In genomic region chr5:14444988-14445387, GRCh38 we compare ENCODE assay signal across 8 cellular contexts.
DNase-seq lines count a peak whose midpoint lies in the region; ATAC-seq and TF ChIP-seq lines count a peak whose summit lies in the region.
"Had no signal": no experiment of that assay in that cellular context is flagged by ENCODE, and none has a peak within 500 bp of the region (broad histone marks: within the 10 kb centered on the region; RNA-seq: fewer than 3 reads in every experiment).

No MANE protein-coding gene starts in this region.

- no peak overlapping the region for H3K9ac ChIP-seq in skeletal muscle tissue (ENCODE audit: low read depth in 1 of 3, low read length in 3 of 3)

- H3K36me3 Mint-ChIP-seq in WTC11 = peaks cover 5% of the 10 kb centered on the region; the same call in 1 of the 2 replicates

- H3K4me3 ChIP-seq in skeletal muscle tissue (ENCODE audit: low read length in 3 of 3) (no peak overlapping the region), upper lobe of right lung (no peak overlapping the region)

- intact Hi-C loops in upper lobe of right lung (cut with DNase I) = no loop called here

- H3K36me3 ChIP-seq in skeletal muscle tissue (ENCODE audit: control insufficient read depth in 3 of 3, insufficient read depth in 3 of 3, low read length in 3 of 3) (peaks cover 0 to 2% (median 0%) of the 10 kb centered on the region in 3 donors), upper lobe of right lung (no peaks in the 10 kb centered on the region)

- H3K27me3 ChIP-seq in skeletal muscle tissue (ENCODE audit: control insufficient read depth in 3 of 3, insufficient read depth in 3 of 3, low read length in 3 of 3) (no peaks in the 10 kb centered on the region), upper lobe of right lung (no peaks in the 10 kb centered on the region)

- no peaks in the 10 kb centered on the region for H3K27me3 Mint-ChIP-seq in WTC11 (ENCODE audit: low read depth)

- ATAC-seq in WTC11 = no peak
- no peak for ATAC-seq in upper lobe of right lung
- ATAC-seq in HG03280 (IDR thresholded peaks at IDR 0.05; ENCODE audit: unreplicated experiment) = no peak

- H3K27ac Mint-ChIP-seq in WTC11 = peak overlapping the region; percentile 87

- no peaks in the 10 kb centered on the region for H3K9me3 ChIP-seq in skeletal muscle tissue (ENCODE audit: control insufficient read depth in 3 of 3, low read length in 3 of 3)
- H3K9me3 ChIP-seq in upper lobe of right lung = no peaks in the 10 kb centered on the region

- H3K27ac ChIP-seq in skeletal muscle tissue (ENCODE audit: low read depth, low read length) (peak overlapping the region; percentile 60), upper lobe of right lung (no peak overlapping the region)

- DNase-seq in HT1080 (ENCODE audit: low read depth) = peak; percentile 87
- DNase-seq in WTC11 (ENCODE audit: low spot score) = no peak
- peak; percentile 37 for DNase-seq in glomerular visceral epithelial cell (ENCODE audit: extremely low spot score)
- no peak for DNase-seq in upper lobe of right lung
- no peak for DNase-seq in GM20000 (ENCODE audit: low spot score)
- DNase-seq: NCI-H1417 had no signal

- H3K9me3 Mint-ChIP-seq in WTC11 = no peaks in the 10 kb centered on the region

- no peak overlapping the region for H3K4me3 Mint-ChIP-seq in WTC11

- POLR2A ChIA-PET in WTC11 (lab: Charles Lee) = no interaction called here

- H3K4me1 ChIP-seq in skeletal muscle tissue (ENCODE audit: control insufficient read depth in 3 of 3, insufficient read depth in 3 of 3, low read length in 3 of 3) (peaks cover 28 to 31% (median 30%) of the 10 kb centered on the region in 3 donors), upper lobe of right lung (peaks cover 27% of the 10 kb centered on the region)

- CTCF ChIA-PET in WTC11 (lab: Charles Lee) = no interaction called here

- TF ChIP-seq CTCF in WTC11 (IDR thresholded peaks at IDR 0.05) (no peak), upper lobe of right lung (IDR thresholded peaks at IDR 0.05) (no peak), GM20000 (IDR thresholded peaks at IDR 0.05; ENCODE audit: extremely low read depth, missing control alignments) (no peak)

- peaks cover 36% of the 10 kb centered on the region for H3K4me1 Mint-ChIP-seq in WTC11

TF ChIP-seq in WTC11, 78 proteins besides CTCF, POLR2A, EP300 and RAD21:
- no peak for TF ChIP-seq CREM (CRISPR knock-in tag; IDR thresholded peaks at IDR 0.05)
- TF ChIP-seq ZMAT4 (CRISPR knock-in tag; IDR thresholded peaks at IDR 0.05) = no peak
- no peak for TF ChIP-seq FOXJ3 (CRISPR knock-in tag; IDR thresholded peaks at IDR 0.05; ENCODE audit: borderline replicate concordance)
- no peak for TF ChIP-seq ZNF396 (CRISPR knock-in tag; IDR thresholded peaks at IDR 0.05; ENCODE audit: borderline replicate concordance)
TF ChIP-seq in WTC11: peak in this region for 0.

Comparison
In these comparisons a context has a peak if more than half of its experiments do, and no peak if none do; other contexts are left out.
1. DNase-seq: peak in HT1080 (single experiment) and glomerular visceral epithelial cell (single experiment); none in WTC11 (single experiment), upper lobe of right lung (single experiment) and GM20000 (single experiment).